26 cellular contexts compared by ENCODE assay signal in the genomic region with DNA sequence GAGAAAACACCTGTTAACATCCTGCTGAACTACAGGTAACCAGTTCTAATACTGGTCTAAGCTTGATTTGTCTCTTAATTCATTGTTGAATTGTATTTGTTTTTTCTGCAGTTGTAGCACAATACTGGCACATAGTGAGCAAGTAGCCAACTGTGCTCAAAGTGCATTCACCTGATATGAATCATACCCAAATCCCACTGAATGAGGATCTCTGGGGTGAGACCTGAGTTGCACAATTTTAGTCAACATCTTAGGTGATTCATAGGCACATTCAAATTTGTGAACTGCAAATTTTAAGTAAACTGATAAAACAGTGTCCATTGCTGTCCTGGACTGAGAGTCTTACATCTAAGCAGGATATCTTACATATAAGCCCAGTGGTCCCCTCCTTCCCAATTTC. TPM values are rescaled to one million over a fixed set of nuclear protein-coding genes. Genes with fewer than 3 reads are reported as not detected.
DNase-seq lines count a peak whose midpoint lies in the region; ATAC-seq and TF ChIP-seq lines count a peak whose summit lies in the region.
"Had no signal": no experiment of that assay in that cellular context is flagged by ENCODE, and none has a peak within 500 bp of the region (broad histone marks: within the 10 kb centered on the region; RNA-seq: fewer than 3 reads in every experiment).

No MANE protein-coding gene starts in this region.

- no peaks in the 10 kb centered on the region for H3K36me3 ChIP-seq in mammary epithelial cell (ENCODE audit: insufficient read depth, low read length)
- H3K36me3 ChIP-seq in brain microvascular endothelial cell (replicated peaks) = no peaks in the 10 kb centered on the region
- no peaks in the 10 kb centered on the region for H3K36me3 ChIP-seq in transverse colon
- H3K36me3 ChIP-seq: BLaER1, sigmoid colon had no signal

- BruUV-seq in mammary epithelial cell (replicated peaks; lab: Mats Ljungman, UMichigan) = no TSS peak

- TF ChIP-seq POLR2A in transverse colon (IDR thresholded peaks at IDR 0.05) = no peak

- no peaks in the 10 kb centered on the region for H3K79me2 ChIP-seq in mammary epithelial cell (ENCODE audit: insufficient read depth, low read length)

- no peaks in the 10 kb centered on the region for H4K20me1 ChIP-seq in mammary epithelial cell (ENCODE audit: insufficient read depth, low read length)
- H4K20me1 ChIP-seq: BLaER1 had no signal

- CTCF ChIA-PET in mammary epithelial cell (lab: Charles Lee; ENCODE audit: low non-redundant PET) = no interaction called here

- H2AFZ ChIP-seq in mammary epithelial cell (ENCODE audit: low read depth, low read length) = no peak overlapping the region

- dilution Hi-C loops in mammary epithelial cell (cut with HindIII; ENCODE audit: low sequenced_read_pairs) = no loop called here

- no peaks in the 10 kb centered on the region for H3K9me3 ChIP-seq in mammary epithelial cell (replicated peaks; ENCODE audit: insufficient read depth, low read length)
- H3K9me3 ChIP-seq in transverse colon = no peaks in the 10 kb centered on the region
- H3K9me3 ChIP-seq: BLaER1, psoas muscle, sigmoid colon had no signal

- H3K4me1 ChIP-seq in mammary epithelial cell (ENCODE audit: insufficient read depth, low read length) (peaks cover 17% of the 10 kb centered on the region), transverse colon (no peaks in the 10 kb centered on the region)
- H3K4me1 ChIP-seq: psoas muscle, sigmoid colon had no signal

- no peak overlapping the region for H3K4me3 ChIP-seq in mammary epithelial cell (replicated peaks in 1 of 3; ENCODE audit: insufficient read depth in 1 of 3, low read depth in 2 of 3, low read length in 3 of 3)
- H3K4me3 ChIP-seq in brain microvascular endothelial cell (ENCODE audit: low read depth, low read length) = no peak overlapping the region
- no peak overlapping the region for H3K4me3 ChIP-seq in transverse colon
- H3K4me3 ChIP-seq: BLaER1, psoas muscle, sigmoid colon, SK-N-MC had no signal

- ATAC-seq in left colon = no peak
- ATAC-seq: psoas muscle had no signal

- DNase-seq in ELR (ENCODE audit: low read depth) (peak; percentile 47), M059J (ENCODE audit: low read depth) (peak; percentile 6), mammary epithelial cell (peak; percentile 86), kidney tubule cell (ENCODE audit: low spot score) (peak; percentile 66), brain microvascular endothelial cell (no peak), left colon (no peak), transverse colon (no peak), NOMO-1 (lab: John Stamatoyannopoulos, UW; ENCODE audit: unreplicated experiment in 2 of 2) (no peak)
- DNase-seq: activated naive CD4-positive, alpha-beta T cell treated with Interleukin-2 at 50 U/mL for 16 hours; amniotic stem cell; glutamatergic neuron; IMR-90; NCI-H1092 treated with DMSO at 0.1 percent for 48 hours; NCI-H187; NCI-H2171; NCI-H510A; psoas muscle; sigmoid colon; stimulated activated CD4-positive, alpha-beta T cell treated with anti-CD3 and anti-CD28 coated beads, Interleukin-4, amount 100 ng/mL, for 4 hours; T-helper 1 cell; trophoblast cell had no signal

- TF ChIP-seq CTCF in mammary epithelial cell (conservative IDR thresholded peaks at IDR 0.05 in 1 of 2, IDR thresholded peaks at IDR 0.05 in 1 of 2; ENCODE audit: extremely low read depth in 1 of 2, insufficient read depth in 1 of 2, low read depth in 1 of 2, low read length in 2 of 2) (peak in 1 of 2 donors; percentile 5), brain microvascular endothelial cell (IDR thresholded peaks at IDR 0.05; ENCODE audit: low read depth, low read length, missing control alignments) (no peak), transverse colon (IDR thresholded peaks at IDR 0.05) (no peak)

- intact Hi-C loops in mammary epithelial cell (cut with micrococcal nuclease) (no loop called here), left colon (cut with DNase I, micrococcal nuclease) (no loop called here), transverse colon (cut with DNase I; ENCODE audit: low total_unique reads) (no loop called here)

- H3K9ac ChIP-seq in mammary epithelial cell (ENCODE audit: insufficient read depth, low read length) = no peak overlapping the region
- H3K9ac ChIP-seq: BLaER1 had no signal

- H3K27ac ChIP-seq in mammary epithelial cell (ENCODE audit: insufficient read depth, low read depth, low read length) (no peak overlapping the region), brain microvascular endothelial cell (no peak overlapping the region), transverse colon (no peak overlapping the region)
- H3K27ac ChIP-seq: BLaER1, psoas muscle, sigmoid colon, SK-N-MC had no signal

- no peak overlapping the region for H3K4me2 ChIP-seq in mammary epithelial cell (ENCODE audit: insufficient read depth, low read depth, low read length)
- H3K4me2 ChIP-seq: BLaER1 had no signal

- H3K27me3 ChIP-seq in mammary epithelial cell (ENCODE audit: insufficient read depth, low read length) (no peaks in the 10 kb centered on the region), brain microvascular endothelial cell (replicated peaks) (no peaks in the 10 kb centered on the region), transverse colon (no peaks in the 10 kb centered on the region)
- H3K27me3 ChIP-seq: BLaER1, sigmoid colon had no signal

- TF ChIP-seq EP300 in transverse colon (IDR thresholded peaks at IDR 0.05; ENCODE audit: low read depth) = no peak

- in situ Hi-C loops in mammary epithelial cell (cut with MboI; ENCODE audit: low sequenced_read_pairs in 2 of 2) = no loop called here
- in situ Hi-C loops in brain microvascular endothelial cell (cut with HindIII; ENCODE audit: low pct_ligation_motif_present, low sequenced_read_pairs) = no loop called here
- in situ Hi-C loops in transverse colon (cut with MboI; ENCODE audit: low pct_ligation_motif_present in 1 of 4, low pct_unique_long_range_greater_than_20kb in 1 of 4, low sequenced_read_pairs in 3 of 4) = no loop called here

RNA-seq across cellular contexts. Expression of a gene that starts 12.8 kb away (rescaled TPM):
- not detected in 2 replicates for total RNA-seq in M059J (2014; rRNA removed; shearing (Covaris generic))
- total RNA-seq in mammary epithelial cell = not detected
- not detected for polyA plus RNA-seq in mammary epithelial cell
- polyA minus RNA-seq in mammary epithelial cell = not detected
- total RNA-seq in left colon = not detected
- total RNA-seq in transverse colon = not detected
- total RNA-seq: G401, IMR-90, omental fat pad, subcutaneous adipose tissue had no signal
- polyA plus RNA-seq: IMR-90 had no signal

Comparison
In these comparisons a context has a peak if more than half of its experiments do, and no peak if none do; other contexts are left out.
1. DNase-seq: peak in ELR (single experiment), M059J (single experiment), mammary epithelial cell (single experiment) and kidney tubule cell (single experiment); none in brain microvascular endothelial cell (single experiment), left colon (0 of 2), transverse colon (single experiment) and NOMO-1 (0 of 2).